In genomic region chr7:51027256-51028127, GRCh38 we compare ENCODE assay signal across 25 cellular contexts.
"Had no signal": no experiment of that assay in that cellular context is flagged by ENCODE, and none has a peak within 500 bp of the region (broad histone marks: within the 10 kb centered on the region; RNA-seq: fewer than 3 reads in every experiment).

No MANE protein-coding gene starts in this region.

- H3K4me1 ChIP-seq: adrenal gland, ascending aorta, breast epithelium, foreskin keratinocyte, sigmoid colon had no signal

- DNase-seq: activated B cell treated with CpG ODN at 0.5 μM for 24 hours; activated CD4-positive, alpha-beta T cell treated with anti-CD3 and anti-CD28 coated beads for 36 hours; activated CD4-positive, alpha-beta T cell treated with anti-CD3 and anti-CD28 coated beads, Interleukin-2, amount 50 U/mL, for 4 hours; activated gamma-delta T cell; activated T-cell treated with anti-CD3 and anti-CD28 coated beads for 4 hours; adrenal gland; dermis blood vessel endothelial cell; effector CD8-positive, alpha-beta T cell; foreskin keratinocyte; hippocampal formation; left ventricle myocardium superior; nucleus accumbens; sigmoid colon; stimulated activated CD4-positive, alpha-beta T cell treated with anti-CD3 and anti-CD28 coated beads, Interleukin-2, amount 100 ng/mL, for 48 hours; stimulated activated CD8-positive, alpha-beta memory T cell treated with anti-CD3 and anti-CD28 coated beads, Interleukin-4, amount 100 ng/mL, for 48 hours; stimulated activated naive B cell treated with anti-CD40 and anti-IgM and Interleukin-4, amounts not matched to agents 10 μg/mL and 1 μg/mL and 100 μg/mL, for 72 hours; T1000 had no signal

- H3K4me2 ChIP-seq: smooth muscle cell had no signal

- H3K4me3 ChIP-seq: adrenal gland, ascending aorta, breast epithelium, sigmoid colon, smooth muscle cell, thoracic aorta had no signal

- H3K9me3 Mint-ChIP-seq: activated B cell treated with CpG ODN at 0.5 μM for 24 hours; activated naive CD4-positive, alpha-beta T cell treated with anti-CD3 and anti-CD28 coated beads, Interleukin-2, amount 50 U/mL, for 24 hours; memory B cell; nephron; stimulated activated naive B cell treated with anti-CD40 and anti-IgM and Interleukin-4, amounts not matched to agents 10 μg/mL and 1 μg/mL and 100 μg/mL, for 72 hours; T-helper 1 cell treated with Interleukin-12 subunit alpha and Interleukin-12 subunit beta and Interleukin-4 antibody, amounts not matched to agents 30 μg/mL and 1 μg/mL, for 36 hours had no signal

- H3K9me3 ChIP-seq: adrenal gland, ascending aorta, breast epithelium, sigmoid colon, thoracic aorta had no signal

- ATAC-seq: activated CD4-positive, alpha-beta T cell treated with anti-CD3 and anti-CD28 coated beads for 36 hours; foreskin keratinocyte had no signal

- H3K27ac Mint-ChIP-seq: activated B cell treated with CpG ODN at 0.5 μM for 24 hours; activated CD4-positive, alpha-beta T cell treated with anti-CD3 and anti-CD28 coated beads for 36 hours; activated naive CD4-positive, alpha-beta T cell treated with anti-CD3 and anti-CD28 coated beads, Interleukin-2, amount 50 U/mL, for 24 hours; memory B cell; nephron; stimulated activated naive B cell treated with anti-CD40 and anti-IgM and Interleukin-4, amounts not matched to agents 10 μg/mL and 1 μg/mL and 100 μg/mL, for 72 hours; T-helper 1 cell treated with Interleukin-12 subunit alpha and Interleukin-12 subunit beta and Interleukin-4 antibody, amounts not matched to agents 30 μg/mL and 1 μg/mL, for 36 hours had no signal

- H3K4me3 Mint-ChIP-seq: activated B cell treated with CpG ODN at 0.5 μM for 24 hours; activated CD4-positive, alpha-beta T cell treated with anti-CD3 and anti-CD28 coated beads for 36 hours; activated naive CD4-positive, alpha-beta T cell treated with anti-CD3 and anti-CD28 coated beads, Interleukin-2, amount 50 U/mL, for 24 hours; memory B cell; nephron; stimulated activated naive B cell treated with anti-CD40 and anti-IgM and Interleukin-4, amounts not matched to agents 10 μg/mL and 1 μg/mL and 100 μg/mL, for 72 hours; T-helper 1 cell treated with Interleukin-12 subunit alpha and Interleukin-12 subunit beta and Interleukin-4 antibody, amounts not matched to agents 30 μg/mL and 1 μg/mL, for 36 hours had no signal

- H3K27me3 ChIP-seq: adrenal gland, ascending aorta, breast epithelium, foreskin keratinocyte, sigmoid colon had no signal

- H3K27me3 Mint-ChIP-seq: activated B cell treated with CpG ODN at 0.5 μM for 24 hours; activated CD4-positive, alpha-beta T cell treated with anti-CD3 and anti-CD28 coated beads for 36 hours; activated naive CD4-positive, alpha-beta T cell treated with anti-CD3 and anti-CD28 coated beads, Interleukin-2, amount 50 U/mL, for 24 hours; memory B cell; stimulated activated naive B cell treated with anti-CD40 and anti-IgM and Interleukin-4, amounts not matched to agents 10 μg/mL and 1 μg/mL and 100 μg/mL, for 72 hours had no signal

- H3K27ac ChIP-seq: adrenal gland, ascending aorta, breast epithelium, foreskin keratinocyte, sigmoid colon, thoracic aorta had no signal

- H3K4me1 Mint-ChIP-seq: activated B cell treated with CpG ODN at 0.5 μM for 24 hours; activated CD4-positive, alpha-beta T cell treated with anti-CD3 and anti-CD28 coated beads for 36 hours; activated naive CD4-positive, alpha-beta T cell treated with anti-CD3 and anti-CD28 coated beads, Interleukin-2, amount 50 U/mL, for 24 hours; memory B cell; stimulated activated naive B cell treated with anti-CD40 and anti-IgM and Interleukin-4, amounts not matched to agents 10 μg/mL and 1 μg/mL and 100 μg/mL, for 72 hours had no signal

- H3K36me3 Mint-ChIP-seq: activated naive CD4-positive, alpha-beta T cell treated with anti-CD3 and anti-CD28 coated beads, Interleukin-2, amount 50 U/mL, for 24 hours; memory B cell; stimulated activated naive B cell treated with anti-CD40 and anti-IgM and Interleukin-4, amounts not matched to agents 10 μg/mL and 1 μg/mL and 100 μg/mL, for 72 hours had no signal

- H3K36me3 ChIP-seq: adrenal gland, ascending aorta, breast epithelium, sigmoid colon, thoracic aorta had no signal
